9 cellular contexts compared by ENCODE assay signal in genomic region chr2:218984239-218985020, GRCh38. TPM values are rescaled to one million over a fixed set of nuclear protein-coding genes. Genes with fewer than 3 reads are reported as not detected.
A peak's percentile ranks its signal among the peaks of the same experiment; 100 is the strongest.
DNase-seq lines count a peak whose midpoint lies in the region; ATAC-seq and TF ChIP-seq lines count a peak whose summit lies in the region.
"Had no signal": no experiment of that assay in that cellular context is flagged by ENCODE, and none has a peak within 500 bp of the region (broad histone marks: within the 10 kb centered on the region; RNA-seq: fewer than 3 reads in every experiment).

No MANE protein-coding gene starts in this region.

- H3K4me3 ChIP-seq in breast epithelium (peak overlapping the region in 2 of 3 donors; percentile 20 to 54), RWPE2 (ENCODE audit: severe bottlenecking) (no peak overlapping the region), iPS-18c (ENCODE audit: insufficient read depth, low read depth, low read length) (peak overlapping the region; percentile 30)

- CTCF ChIA-PET in MCF 10A (lab: Yijun Ruan, JAX), result interaction anchor here (0.6 kb wide), 2 partner anchors 9 to 67 kb away, joined by 3 read pairs; no protein-coding TSS in a partner anchor

- H3K27ac ChIP-seq in breast epithelium (no peak overlapping the region), RWPE2 (ENCODE audit: poor library complexity, severe bottlenecking) (no peak overlapping the region)

- H3K27ac Mint-ChIP-seq in MCF 10A (ENCODE audit: low read depth, unreplicated experiment) (no peak overlapping the region), type B pancreatic cell (peak overlapping the region; percentile 53)

- TF ChIP-seq CTCF in breast epithelium (IDR thresholded peaks at IDR 0.05), result no peak
- no peak for TF ChIP-seq CTCF in MCF 10A (IDR thresholded peaks at IDR 0.05; ENCODE audit: unreplicated experiment)
- no peak for TF ChIP-seq CTCF in RWPE2 (IDR thresholded peaks at IDR 0.05; ENCODE audit: poor library complexity, severe bottlenecking)
- no peak for TF ChIP-seq CTCF in type B pancreatic cell (conservative IDR thresholded peaks at IDR 0.05)

- no peak overlapping the region for H3K4me3 Mint-ChIP-seq in MCF 10A (ENCODE audit: unreplicated experiment)
- H3K4me3 Mint-ChIP-seq in type B pancreatic cell, result peak overlapping the region; percentile 83

- intact Hi-C loops in breast epithelium (cut with DNase I; ENCODE audit: low total_unique reads) (no loop called here), MCF 10A (cut with micrococcal nuclease) (loop anchor here (5.0 kb wide), 1 partner anchor 107 kb away; no protein-coding TSS in a partner anchor)

- peaks cover 15% of the 10 kb centered on the region for H3K4me1 Mint-ChIP-seq in MCF 10A (ENCODE audit: insufficient read depth, unreplicated experiment)
- H3K4me1 Mint-ChIP-seq in type B pancreatic cell (ENCODE audit: unreplicated experiment), result peaks cover 3% of the 10 kb centered on the region

- H3K9me3 ChIP-seq in breast epithelium, result no peaks in the 10 kb centered on the region
- H3K9me3 ChIP-seq in RWPE2 (ENCODE audit: severe bottlenecking), result no peaks in the 10 kb centered on the region
- peaks cover 3% of the 10 kb centered on the region for H3K9me3 ChIP-seq in iPS-18c (ENCODE audit: control insufficient read depth, insufficient read depth, low read length)

- H3K27me3 ChIP-seq in breast epithelium, result peaks cover 8 to 97% of the 10 kb centered on the region in 2 donors
- H3K27me3 ChIP-seq in RWPE2 (ENCODE audit: insufficient read depth, poor library complexity, severe bottlenecking), result peaks cover 95% of the 10 kb centered on the region

- ATAC-seq in RWPE2 (ENCODE audit: low read depth) (peak; percentile 11; the same call in 1 of the 3 replicates), HG02938 (IDR thresholded peaks at IDR 0.05; ENCODE audit: unreplicated experiment) (no peak)

- DNase-seq in breast epithelium (ENCODE audit: low spot score in 2 of 2), result no peak
- no peak for DNase-seq in MCF 10A (ENCODE audit: unreplicated experiment)
- peak; percentile 53 for DNase-seq in RWPE2 (ENCODE audit: low spot score)
- DNase-seq in type B pancreatic cell (ENCODE audit: extremely low spot score, unreplicated experiment), result no peak
- no peak for DNase-seq in amniotic stem cell (lab: John Stamatoyannopoulos, UW)
- no peak for DNase-seq in GDM1 (lab: John Stamatoyannopoulos, UW)
- DNase-seq: GF-D8 had no signal

- BruUV-seq in MCF 10A (replicated peaks; lab: Mats Ljungman, UMichigan), result no TSS peak

- H3K27me3 Mint-ChIP-seq in MCF 10A (ENCODE audit: insufficient read depth, unreplicated experiment), result peaks cover 97% of the 10 kb centered on the region
- peaks cover 91% of the 10 kb centered on the region for H3K27me3 Mint-ChIP-seq in type B pancreatic cell

- H3K4me1 ChIP-seq in breast epithelium (peaks cover 10% of the 10 kb centered on the region in 2 donors), RWPE2 (ENCODE audit: insufficient read depth, poor library complexity, severe bottlenecking) (no peaks in the 10 kb centered on the region)

- POLR2A ChIA-PET in MCF 10A (lab: Yijun Ruan, JAX), result no interaction called here

- peaks cover 7% of the 10 kb centered on the region for H3K36me3 Mint-ChIP-seq in MCF 10A (ENCODE audit: insufficient read depth, unreplicated experiment)
- no peaks in the 10 kb centered on the region for H3K36me3 Mint-ChIP-seq in type B pancreatic cell

- H3K9me3 Mint-ChIP-seq in MCF 10A (ENCODE audit: unreplicated experiment) (no peaks in the 10 kb centered on the region), type B pancreatic cell (no peaks in the 10 kb centered on the region)

- TF ChIP-seq POLR2A in breast epithelium (IDR thresholded peaks at IDR 0.05), result no peak

- H3K36me3 ChIP-seq in breast epithelium (no peaks in the 10 kb centered on the region), RWPE2 (ENCODE audit: low read depth) (no peaks in the 10 kb centered on the region)

RNA-seq across cellular contexts. Expression of gene FEV, which starts 0.6 kb away (rescaled TPM):
- total RNA-seq in breast epithelium, result not detected
- not detected in 2 replicates for total RNA-seq in MCF 10A (2022)
- total RNA-seq in type B pancreatic cell (ENCODE audit: low replicate concordance), result 12.5 and 51.1 TPM in 2 replicates

RNA-seq across cellular contexts. Expression of gene CRYBA2, which starts 8.8 kb away (rescaled TPM):
- total RNA-seq in breast epithelium, result not detected
- total RNA-seq in MCF 10A (2022), result not detected in 2 replicates
- 77.3 and 179 TPM in 2 replicates for total RNA-seq in type B pancreatic cell (ENCODE audit: low replicate concordance)

RNA-seq across cellular contexts. Expression of gene CDK5R2, which starts 25.0 kb away (rescaled TPM):
- not detected for total RNA-seq in breast epithelium
- total RNA-seq in MCF 10A (2022), result not detected in 2 replicates
- total RNA-seq in type B pancreatic cell (ENCODE audit: low replicate concordance), result 5.9 and 10.0 TPM in 2 replicates

RNA-seq across cellular contexts. Expression of gene CFAP65, which starts 56.9 kb away (rescaled TPM):
- under 1 TPM in 1 of 3 donors, not detected in 2; 0.33 TPM for total RNA-seq in breast epithelium
- not detected in 2 replicates for total RNA-seq in MCF 10A (2022)
- total RNA-seq in type B pancreatic cell (ENCODE audit: low replicate concordance), result 0.29 and 2.1 TPM in 2 replicates

Comparison
In these comparisons a context has a peak if more than half of its experiments do, and no peak if none do; other contexts are left out.
1. RNA of gene FEV, which starts 0.6 kb away (total RNA-seq): 12.5 to 51.1 TPM in type B pancreatic cell; not detected in breast epithelium and not detected in MCF 10A; every median in the first group is over 10 times any median in the second.
2. RNA of gene CRYBA2, which starts 8.8 kb away (total RNA-seq): 77.3 to 179 TPM in type B pancreatic cell; not detected in MCF 10A and not detected in breast epithelium; every median in the first group is over 10 times any median in the second.